ENCODE assay signal across 8 cellular contexts in genomic region chr2:68292108-68292710, GRCh38. TPM values are rescaled to one million over a fixed set of nuclear protein-coding genes. Genes with fewer than 3 reads are reported as not detected.
DNase-seq lines count a peak whose midpoint lies in the region; ATAC-seq and TF ChIP-seq lines count a peak whose summit lies in the region.

No MANE protein-coding gene starts in this region.

- peaks cover 23% of the 10 kb centered on the region for H3K27me3 Mint-ChIP-seq in activated T-helper 2 cell treated with anti-CD3 and anti-CD28 coated beads, Interferon-gamma antibody, Interleukin-2, Interleukin-4, amounts not matched to agents 10 μg/mL and 5 μg/mL and 100 μg/mL, durations not matched to agents 14 hours and 24 hours and 36 hours (ENCODE audit: low read depth)

- ATAC-seq in HG03558 (IDR thresholded peaks at IDR 0.05; ENCODE audit: extremely low read depth, unreplicated experiment) (peak; percentile 74), SK-N-SH treated with all-trans-retinoic acid at 6 μM for 48 hours (peak; percentile 81), GM19463 (IDR thresholded peaks at IDR 0.05; ENCODE audit: unreplicated experiment) (no peak)

- H3K4me1 Mint-ChIP-seq in activated T-helper 2 cell treated with anti-CD3 and anti-CD28 coated beads, Interferon-gamma antibody, Interleukin-2, Interleukin-4, amounts not matched to agents 10 μg/mL and 5 μg/mL and 100 μg/mL, durations not matched to agents 14 hours and 24 hours and 36 hours (ENCODE audit: low read depth), result no peaks in the 10 kb centered on the region

- H3K27ac Mint-ChIP-seq in activated T-helper 2 cell treated with anti-CD3 and anti-CD28 coated beads, Interferon-gamma antibody, Interleukin-2, Interleukin-4, amounts not matched to agents 10 μg/mL and 5 μg/mL and 100 μg/mL, durations not matched to agents 14 hours and 24 hours and 36 hours, result no peak overlapping the region

- H3K36me3 ChIP-seq in spleen, result no peaks in the 10 kb centered on the region

- DNase-seq in AG20443 (ENCODE audit: low spot score) (peak; percentile 23), fibroblast of mammary gland (ENCODE audit: low read depth) (peak; percentile 40), spleen (no peak)
- DNase-seq in activated T-helper 2 cell treated with anti-CD3 and anti-CD28 coated beads, Interferon-gamma antibody, Interleukin-2, Interleukin-4, amounts not matched to agents 10 μg/mL and 5 μg/mL and 100 μg/mL, durations not matched to agents 14 hours and 24 hours and 36 hours (ENCODE audit: low spot score), result no peak

- 57 to 74% (median 70%) methylated on average over 3 of the region's 3 CpGs for WGBS in spleen, 5 donors

- no peak overlapping the region for H3K4me3 ChIP-seq in fibroblast of mammary gland (ENCODE audit: control insufficient read depth, low read depth, low read length)
- no peak overlapping the region for H3K4me3 ChIP-seq in spleen

- H3K4me1 ChIP-seq in spleen, result peaks cover 0 to 26% (median 8%) of the 10 kb centered on the region in 6 donors

- no peaks in the 10 kb centered on the region for H3K36me3 Mint-ChIP-seq in activated T-helper 2 cell treated with anti-CD3 and anti-CD28 coated beads, Interferon-gamma antibody, Interleukin-2, Interleukin-4, amounts not matched to agents 10 μg/mL and 5 μg/mL and 100 μg/mL, durations not matched to agents 14 hours and 24 hours and 36 hours (ENCODE audit: low read depth)

- intact Hi-C loops in spleen (cut with DNase I; ENCODE audit: low total_unique reads), result no loop called here
- intact Hi-C loops in activated T-helper 2 cell treated with anti-CD3 and anti-CD28 coated beads, Interferon-gamma antibody, Interleukin-2, Interleukin-4, amounts not matched to agents 10 μg/mL and 5 μg/mL and 100 μg/mL, durations not matched to agents 14 hours and 24 hours and 36 hours (cut with micrococcal nuclease), result no loop called here

- TF ChIP-seq CTCF in GM12801 (IDR thresholded peaks at IDR 0.05; ENCODE audit: extremely low read depth, insufficient read length) (peak; percentile 72), fibroblast of mammary gland (conservative IDR thresholded peaks at IDR 0.05; ENCODE audit: control insufficient read depth, insufficient read depth, low read depth, low read length) (peak; percentile 64), spleen (IDR thresholded peaks at IDR 0.05 in 8 of 11, conservative IDR thresholded peaks at IDR 0.05 in 3 of 11) (peak in 8 of 11 experiments; percentile 39 to 65 (median 56))

- no peaks in the 10 kb centered on the region for H3K9me3 ChIP-seq in spleen

- H3K27ac ChIP-seq in spleen, result no peak overlapping the region

- TF ChIP-seq POLR2A in spleen (IDR thresholded peaks at IDR 0.05), result no peak

- H3K9me3 Mint-ChIP-seq in activated T-helper 2 cell treated with anti-CD3 and anti-CD28 coated beads, Interferon-gamma antibody, Interleukin-2, Interleukin-4, amounts not matched to agents 10 μg/mL and 5 μg/mL and 100 μg/mL, durations not matched to agents 14 hours and 24 hours and 36 hours, result no peaks in the 10 kb centered on the region

- no peak overlapping the region for H3K4me3 Mint-ChIP-seq in activated T-helper 2 cell treated with anti-CD3 and anti-CD28 coated beads, Interferon-gamma antibody, Interleukin-2, Interleukin-4, amounts not matched to agents 10 μg/mL and 5 μg/mL and 100 μg/mL, durations not matched to agents 14 hours and 24 hours and 36 hours (ENCODE audit: low read depth)

- H3K27me3 ChIP-seq in spleen (replicated peaks in 1 of 7), result no peaks in the 10 kb centered on the region

TF ChIP-seq in SK-N-SH treated with all-trans-retinoic acid at 6 μM for 48 hours, 23 proteins besides CTCF, POLR2A, EP300 and RAD21:
- TF ChIP-seq ISL1 (CRISPR knock-in tag; IDR thresholded peaks at IDR 0.05) (no peak), SNAI2 (CRISPR knock-in tag; IDR thresholded peaks at IDR 0.05) (no peak), TCF4 (CRISPR knock-in tag; IDR thresholded peaks at IDR 0.05; ENCODE audit: borderline replicate concordance) (no peak), OSR1 (CRISPR knock-in tag; IDR thresholded peaks at IDR 0.05) (no peak), TOX (CRISPR knock-in tag; IDR thresholded peaks at IDR 0.05; ENCODE audit: borderline replicate concordance) (no peak), ZNF8 (CRISPR knock-in tag; IDR thresholded peaks at IDR 0.05) (no peak), CSDC2 (CRISPR knock-in tag; IDR thresholded peaks at IDR 0.05) (no peak), RARB (CRISPR knock-in tag; IDR thresholded peaks at IDR 0.05) (no peak), BACH2 (CRISPR knock-in tag; IDR thresholded peaks at IDR 0.05; ENCODE audit: borderline replicate concordance) (no peak), ESRRG (CRISPR knock-in tag; IDR thresholded peaks at IDR 0.05) (no peak), ARNTL (CRISPR knock-in tag; IDR thresholded peaks at IDR 0.05; ENCODE audit: borderline replicate concordance, low read depth) (no peak)
- TF ChIP-seq, protein P1, sequence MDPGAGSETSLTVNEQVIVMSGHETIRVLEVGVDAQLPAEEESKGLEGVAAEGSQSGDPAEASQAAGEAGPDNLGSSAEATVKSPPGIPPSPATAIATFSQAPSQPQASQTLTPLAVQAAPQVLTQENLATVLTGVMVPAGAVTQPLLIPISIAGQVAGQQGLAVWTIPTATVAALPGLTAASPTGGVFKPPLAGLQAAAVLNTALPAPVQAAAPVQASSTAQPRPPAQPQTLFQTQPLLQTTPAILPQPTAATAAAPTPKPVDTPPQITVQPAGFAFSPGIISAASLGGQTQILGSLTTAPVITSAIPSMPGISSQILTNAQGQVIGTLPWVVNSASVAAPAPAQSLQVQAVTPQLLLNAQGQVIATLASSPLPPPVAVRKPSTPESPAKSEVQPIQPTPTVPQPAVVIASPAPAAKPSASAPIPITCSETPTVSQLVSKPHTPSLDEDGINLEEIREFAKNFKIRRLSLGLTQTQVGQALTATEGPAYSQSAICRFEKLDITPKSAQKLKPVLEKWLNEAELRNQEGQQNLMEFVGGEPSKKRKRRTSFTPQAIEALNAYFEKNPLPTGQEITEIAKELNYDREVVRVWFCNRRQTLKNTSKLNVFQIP (CRISPR knock-in tag; IDR thresholded peaks at IDR 0.05; ENCODE audit: borderline replicate concordance, low read depth), result no peak
- TF ChIP-seq, protein P2, sequence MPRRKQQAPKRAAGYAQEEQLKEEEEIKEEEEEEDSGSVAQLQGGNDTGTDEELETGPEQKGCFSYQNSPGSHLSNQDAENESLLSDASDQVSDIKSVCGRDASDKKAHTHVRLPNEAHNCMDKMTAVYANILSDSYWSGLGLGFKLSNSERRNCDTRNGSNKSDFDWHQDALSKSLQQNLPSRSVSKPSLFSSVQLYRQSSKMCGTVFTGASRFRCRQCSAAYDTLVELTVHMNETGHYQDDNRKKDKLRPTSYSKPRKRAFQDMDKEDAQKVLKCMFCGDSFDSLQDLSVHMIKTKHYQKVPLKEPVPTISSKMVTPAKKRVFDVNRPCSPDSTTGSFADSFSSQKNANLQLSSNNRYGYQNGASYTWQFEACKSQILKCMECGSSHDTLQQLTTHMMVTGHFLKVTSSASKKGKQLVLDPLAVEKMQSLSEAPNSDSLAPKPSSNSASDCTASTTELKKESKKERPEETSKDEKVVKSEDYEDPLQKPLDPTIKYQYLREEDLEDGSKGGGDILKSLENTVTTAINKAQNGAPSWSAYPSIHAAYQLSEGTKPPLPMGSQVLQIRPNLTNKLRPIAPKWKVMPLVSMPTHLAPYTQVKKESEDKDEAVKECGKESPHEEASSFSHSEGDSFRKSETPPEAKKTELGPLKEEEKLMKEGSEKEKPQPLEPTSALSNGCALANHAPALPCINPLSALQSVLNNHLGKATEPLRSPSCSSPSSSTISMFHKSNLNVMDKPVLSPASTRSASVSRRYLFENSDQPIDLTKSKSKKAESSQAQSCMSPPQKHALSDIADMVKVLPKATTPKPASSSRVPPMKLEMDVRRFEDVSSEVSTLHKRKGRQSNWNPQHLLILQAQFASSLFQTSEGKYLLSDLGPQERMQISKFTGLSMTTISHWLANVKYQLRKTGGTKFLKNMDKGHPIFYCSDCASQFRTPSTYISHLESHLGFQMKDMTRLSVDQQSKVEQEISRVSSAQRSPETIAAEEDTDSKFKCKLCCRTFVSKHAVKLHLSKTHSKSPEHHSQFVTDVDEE (CRISPR knock-in tag; IDR thresholded peaks at IDR 0.05), result no peak
- TF ChIP-seq, protein P3, sequence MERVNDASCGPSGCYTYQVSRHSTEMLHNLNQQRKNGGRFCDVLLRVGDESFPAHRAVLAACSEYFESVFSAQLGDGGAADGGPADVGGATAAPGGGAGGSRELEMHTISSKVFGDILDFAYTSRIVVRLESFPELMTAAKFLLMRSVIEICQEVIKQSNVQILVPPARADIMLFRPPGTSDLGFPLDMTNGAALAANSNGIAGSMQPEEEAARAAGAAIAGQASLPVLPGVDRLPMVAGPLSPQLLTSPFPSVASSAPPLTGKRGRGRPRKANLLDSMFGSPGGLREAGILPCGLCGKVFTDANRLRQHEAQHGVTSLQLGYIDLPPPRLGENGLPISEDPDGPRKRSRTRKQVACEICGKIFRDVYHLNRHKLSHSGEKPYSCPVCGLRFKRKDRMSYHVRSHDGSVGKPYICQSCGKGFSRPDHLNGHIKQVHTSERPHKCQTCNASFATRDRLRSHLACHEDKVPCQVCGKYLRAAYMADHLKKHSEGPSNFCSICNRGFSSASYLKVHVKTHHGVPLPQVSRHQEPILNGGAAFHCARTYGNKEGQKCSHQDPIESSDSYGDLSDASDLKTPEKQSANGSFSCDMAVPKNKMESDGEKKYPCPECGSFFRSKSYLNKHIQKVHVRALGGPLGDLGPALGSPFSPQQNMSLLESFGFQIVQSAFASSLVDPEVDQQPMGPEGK (CRISPR knock-in tag; IDR thresholded peaks at IDR 0.05; ENCODE audit: borderline replicate concordance), result no peak

RNA-seq across cellular contexts. Expression of gene CNRIP1, which starts 27.5 kb away (rescaled TPM):
- total RNA-seq in spleen, result 10 to 100 TPM; 12.1 to 26.7 (median 20.8) TPM
- 10 to 100 TPM in 2 of 3 donors, 1 to 10 TPM in 1; 7.8 to 17.5 (median 11.9) TPM for polyA plus RNA-seq in spleen
- total RNA-seq in activated T-helper 2 cell treated with anti-CD3 and anti-CD28 coated beads, Interferon-gamma antibody, Interleukin-2, Interleukin-4, amounts not matched to agents 10 μg/mL and 5 μg/mL and 100 μg/mL, durations not matched to agents 14 hours and 24 hours and 36 hours, result not detected in 2 replicates

RNA-seq across cellular contexts. Expression of gene PPP3R1, which starts 39.9 kb away (rescaled TPM):
- total RNA-seq in spleen, result 10 to 100 TPM; 55.2 to 78.2 (median 69.8) TPM
- 10 to 100 TPM; 13.7 to 26.2 (median 18.8) TPM for polyA plus RNA-seq in spleen
- total RNA-seq in activated T-helper 2 cell treated with anti-CD3 and anti-CD28 coated beads, Interferon-gamma antibody, Interleukin-2, Interleukin-4, amounts not matched to agents 10 μg/mL and 5 μg/mL and 100 μg/mL, durations not matched to agents 14 hours and 24 hours and 36 hours, result 77.3 and 78.6 TPM in 2 replicates

Comparison
In these comparisons a context has a peak if more than half of its experiments do, and no peak if none do; other contexts are left out.
1. DNase-seq: peak in AG20443 (single experiment) and fibroblast of mammary gland (single experiment); none in spleen (single experiment) and activated T-helper 2 cell treated with anti-CD3 and anti-CD28 coated beads, Interferon-gamma antibody, Interleukin-2, Interleukin-4, amounts not matched to agents 10 μg/mL and 5 μg/mL and 100 μg/mL, durations not matched to agents 14 hours and 24 hours and 36 hours (single experiment).
2. RNA of gene CNRIP1, which starts 27.5 kb away (total RNA-seq): 12.1 to 26.7 TPM in spleen; not detected in activated T-helper 2 cell treated with anti-CD3 and anti-CD28 coated beads, Interferon-gamma antibody, Interleukin-2, Interleukin-4, amounts not matched to agents 10 μg/mL and 5 μg/mL and 100 μg/mL, durations not matched to agents 14 hours and 24 hours and 36 hours; every median in the first group is over 10 times any median in the second.
3. Peak in every context shown above with its lines, with median percentiles within 50 percentile points of each other: CTCF ChIP-seq.